Comparison of ENCODE assay signal across 1 cellular context in genomic region chr5:11791777-11792176, GRCh38.
TF ChIP-seq lines count a peak whose summit lies in the region.

No MANE protein-coding gene starts in this region.

TF ChIP-seq in GM23338, 12 proteins besides CTCF, POLR2A, EP300 and RAD21 (continued from another document):
- TF ChIP-seq REST (IDR thresholded peaks at IDR 0.05; ENCODE audit: unreplicated experiment): no peak
- no peak for TF ChIP-seq POLR2AphosphoS5 (IDR thresholded peaks at IDR 0.05; ENCODE audit: low read depth)
- TF ChIP-seq ZNF462 (CRISPR knock-in tag; IDR thresholded peaks at IDR 0.05): no peak
